ENCODE assay signal across 10 cellular contexts in the genomic region with DNA sequence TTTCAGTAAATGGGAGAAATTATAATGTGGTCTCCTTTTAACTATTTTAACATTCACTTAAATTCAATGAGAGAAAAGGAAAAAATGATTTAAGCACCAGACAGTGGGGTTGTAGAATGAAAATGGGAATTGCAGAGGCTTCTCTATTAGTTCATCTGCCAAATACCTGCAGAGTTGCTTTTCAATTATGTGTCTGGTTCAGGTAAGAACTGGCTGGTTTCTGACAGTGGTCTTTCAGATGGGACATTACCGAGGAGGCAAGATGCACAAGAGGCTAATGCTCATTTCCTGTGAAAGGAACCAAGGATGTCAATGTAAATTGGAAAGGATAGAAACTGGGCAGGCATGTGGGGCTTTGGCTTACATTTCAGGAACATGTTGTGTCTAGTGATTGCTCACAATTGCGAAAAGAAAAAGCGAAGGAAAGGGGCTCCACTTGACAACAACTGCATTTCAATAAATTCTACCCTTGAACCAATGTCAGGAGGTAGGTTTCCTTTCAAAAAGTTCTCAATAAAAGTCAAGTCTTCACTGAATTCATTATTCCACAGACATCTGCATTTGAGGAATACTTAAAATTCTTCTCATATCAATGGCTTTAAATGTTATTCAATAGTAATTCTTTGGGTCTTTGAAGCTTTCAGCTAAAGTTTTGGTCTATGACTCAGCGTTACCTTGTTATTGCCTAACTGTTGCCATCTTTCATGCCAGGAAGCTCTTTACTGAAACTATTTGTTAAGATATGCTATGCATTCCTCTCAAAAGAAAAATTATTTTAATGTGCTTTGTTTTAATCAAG.
A peak's percentile ranks its signal among the peaks of the same experiment; 100 is the strongest.
DNase-seq lines count a peak whose midpoint lies in the region; ATAC-seq, FAIRE-seq and TF ChIP-seq lines count a peak whose summit lies in the region.
"Had no signal": no experiment of that assay in that cellular context is flagged by ENCODE, and none has a peak within 500 bp of the region (broad histone marks: within the 10 kb centered on the region; RNA-seq: fewer than 3 reads in every experiment).

No MANE protein-coding gene starts in this region.

- H3K27ac Mint-ChIP-seq in MCF 10A (ENCODE audit: low read depth, unreplicated experiment): peak overlapping the region; percentile 98

- CTCF ChIA-PET in MCF 10A (lab: Yijun Ruan, JAX) (interaction anchor here (0.5 to 0.6 kb wide), 2 partner anchors 74 to 105 kb away, joined by 3 to 4 read pairs; no protein-coding TSS in a partner anchor), PC-9 (lab: Charles Lee) (interaction anchor here (0.6 to 0.7 kb wide), 3 partner anchors 46 to 123 kb away, joined by 3 read pairs; no protein-coding TSS in a partner anchor)

- POLR2A ChIA-PET in MCF 10A (lab: Yijun Ruan, JAX): no interaction called here
- POLR2A ChIA-PET in PC-9 (lab: Charles Lee; ENCODE audit: unreplicated experiment): interaction anchor here (0.6 kb wide), 1 partner anchor 708 kb away, joined by 4 read pairs; no protein-coding TSS in a partner anchor

- H3F3A ChIP-seq in PC-9 (ENCODE audit: insufficient read depth, low read depth): no peaks in the 10 kb centered on the region; the same call in 1 of the 2 replicates

- no peak for TF ChIP-seq POLR2A in breast epithelium (IDR thresholded peaks at IDR 0.05)
- no peak for TF ChIP-seq POLR2A in esophagus squamous epithelium (IDR thresholded peaks at IDR 0.05)

- H3K36me3 Mint-ChIP-seq in MCF 10A (ENCODE audit: insufficient read depth, unreplicated experiment): peaks cover 6% of the 10 kb centered on the region

- H3K4me1 Mint-ChIP-seq in MCF 10A (ENCODE audit: insufficient read depth, unreplicated experiment): peaks cover 32% of the 10 kb centered on the region

- H3K4me3 ChIP-seq in breast epithelium: no peak overlapping the region
- H3K4me3 ChIP-seq in PC-9: no peak overlapping the region
- no peak overlapping the region for H3K4me3 ChIP-seq in fibroblast of pulmonary artery (replicated peaks; ENCODE audit: low read depth, low read length)
- H3K4me3 ChIP-seq in esophagus squamous epithelium: no peak overlapping the region
- H3K4me3 ChIP-seq: skin epidermis had no signal

- WGBS in esophagus squamous epithelium, 2 donors: 24 to 37% methylated on average over 4 of the region's 4 CpGs

- H3K4me1 ChIP-seq in breast epithelium (no peaks in the 10 kb centered on the region), PC-9 (replicated peaks; ENCODE audit: insufficient read depth) (peaks cover 15% of the 10 kb centered on the region), esophagus squamous epithelium (peaks cover 0 to 13% (median 12%) of the 10 kb centered on the region in 3 donors)

- H3K27me3 ChIP-seq in breast epithelium (no peaks in the 10 kb centered on the region), PC-9 (ENCODE audit: insufficient read depth, low read depth) (no peaks in the 10 kb centered on the region), esophagus squamous epithelium (no peaks in the 10 kb centered on the region)

- ATAC-seq in HG02571 (IDR thresholded peaks at IDR 0.05; ENCODE audit: unreplicated experiment): no peak

- H3K27me3 Mint-ChIP-seq in MCF 10A (ENCODE audit: insufficient read depth, unreplicated experiment): no peaks in the 10 kb centered on the region

- no peak overlapping the region for H3K4me2 ChIP-seq in PC-9

- DNase-seq in MCF 10A (ENCODE audit: unreplicated experiment): peak; percentile 87
- DNase-seq in breast epithelium (ENCODE audit: low spot score in 2 of 2): no peak
- peak in 1 of 2 experiments; percentile 57 for DNase-seq in PC-9
- DNase-seq in fibroblast of pulmonary artery (ENCODE audit: low read depth): peak; percentile 92
- DNase-seq in esophagus squamous epithelium (lab: John Stamatoyannopoulos, UW): no peak
- DNase-seq in HK-2 (ENCODE audit: unreplicated experiment): no peak
- DNase-seq in GM19239 (ENCODE audit: insufficient read length, low spot score): no peak
- DNase-seq: activated naive CD4-positive, alpha-beta T cell treated with anti-CD3 and anti-CD28 coated beads, Interleukin-2, amount 50 U/mL, for 16 hours had no signal

- no peaks in the 10 kb centered on the region for H3K79me2 ChIP-seq in PC-9 (ENCODE audit: low read depth)

- H4K20me1 ChIP-seq in PC-9 (ENCODE audit: insufficient read depth): no peaks in the 10 kb centered on the region

- FAIRE-seq in GM19239 (lab: Jason Lieb, UNC): no peak

- H3K9me3 Mint-ChIP-seq in MCF 10A (ENCODE audit: unreplicated experiment): peaks cover 25% of the 10 kb centered on the region

- TF ChIP-seq CTCF in MCF 10A (IDR thresholded peaks at IDR 0.05; ENCODE audit: unreplicated experiment) (no peak), breast epithelium (IDR thresholded peaks at IDR 0.05) (no peak), PC-9 (conservative IDR thresholded peaks at IDR 0.05) (no peak), fibroblast of pulmonary artery (IDR thresholded peaks at IDR 0.05; ENCODE audit: low read length, missing control alignments) (no peak), esophagus squamous epithelium (IDR thresholded peaks at IDR 0.05) (no peak)

- H3K4me3 Mint-ChIP-seq in MCF 10A (ENCODE audit: unreplicated experiment): peak overlapping the region; percentile 61

- intact Hi-C loops in MCF 10A (cut with micrococcal nuclease) (no loop called here), breast epithelium (cut with DNase I; ENCODE audit: low total_unique reads) (no loop called here), PC-9 (cut with micrococcal nuclease; ENCODE audit: unreplicated experiment) (loop anchor here (2.0 to 5.0 kb wide), 2 partner anchors 461 to 1036 kb away; a partner anchor contains a TSS), esophagus squamous epithelium (cut with DNase I) (no loop called here)

- no peaks in the 10 kb centered on the region; the same call in 1 of the 2 replicates for H3K9me2 ChIP-seq in PC-9 (ENCODE audit: insufficient read depth)

- H3K36me3 ChIP-seq in breast epithelium: no peaks in the 10 kb centered on the region
- no peaks in the 10 kb centered on the region for H3K36me3 ChIP-seq in PC-9 (ENCODE audit: low read depth)
- no peaks in the 10 kb centered on the region for H3K36me3 ChIP-seq in esophagus squamous epithelium

- no peak overlapping the region for H3K27ac ChIP-seq in breast epithelium
- H3K27ac ChIP-seq in PC-9: peak overlapping the region; percentile 45
- no peak overlapping the region for H3K27ac ChIP-seq in esophagus squamous epithelium

- H3K9me3 ChIP-seq in breast epithelium (no peaks in the 10 kb centered on the region), PC-9 (ENCODE audit: insufficient read depth, low read depth) (no peaks in the 10 kb centered on the region), esophagus squamous epithelium (no peaks in the 10 kb centered on the region)

- peak overlapping the region; percentile 22 for H2AFZ ChIP-seq in PC-9

- BruUV-seq in MCF 10A (replicated peaks; lab: Mats Ljungman, UMichigan) (no TSS peak), PC-9 (replicated peaks; lab: Mats Ljungman, UMichigan) (no TSS peak)

Comparison
In these comparisons a context has a peak if more than half of its experiments do, and no peak if none do; other contexts are left out.
1. DNase-seq: peak in MCF 10A (single experiment) and fibroblast of pulmonary artery (single experiment); none in breast epithelium (0 of 2), esophagus squamous epithelium (single experiment), HK-2 (single experiment) and GM19239 (single experiment).